In the genomic region with DNA sequence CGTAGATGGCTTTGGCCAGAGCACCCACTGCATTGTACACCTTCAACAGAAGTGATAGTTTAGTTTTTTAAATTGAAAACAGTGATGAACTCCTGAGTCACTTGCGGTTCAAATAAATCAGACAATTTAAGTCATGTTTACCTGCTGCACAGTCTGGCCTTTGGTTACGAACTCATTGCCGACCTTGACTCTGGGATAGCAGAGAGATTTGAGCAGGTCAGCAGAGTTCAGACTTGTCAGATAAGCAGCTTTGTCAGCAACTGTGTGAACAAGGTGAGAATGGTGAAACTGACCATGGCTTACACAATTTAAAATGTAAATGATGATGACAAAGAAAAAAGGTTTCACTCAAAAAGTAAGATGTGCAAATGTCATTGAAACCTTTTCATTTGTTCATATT, we compare ENCODE assay signal across 1 cellular context.
TF ChIP-seq lines count a peak whose summit lies in the region.

No MANE protein-coding gene starts in this region.

TF ChIP-seq in HepG2, 621 proteins besides CTCF, POLR2A, EP300 and RAD21 (continued from another document and continues in another):
- TF ChIP-seq, protein P1, sequence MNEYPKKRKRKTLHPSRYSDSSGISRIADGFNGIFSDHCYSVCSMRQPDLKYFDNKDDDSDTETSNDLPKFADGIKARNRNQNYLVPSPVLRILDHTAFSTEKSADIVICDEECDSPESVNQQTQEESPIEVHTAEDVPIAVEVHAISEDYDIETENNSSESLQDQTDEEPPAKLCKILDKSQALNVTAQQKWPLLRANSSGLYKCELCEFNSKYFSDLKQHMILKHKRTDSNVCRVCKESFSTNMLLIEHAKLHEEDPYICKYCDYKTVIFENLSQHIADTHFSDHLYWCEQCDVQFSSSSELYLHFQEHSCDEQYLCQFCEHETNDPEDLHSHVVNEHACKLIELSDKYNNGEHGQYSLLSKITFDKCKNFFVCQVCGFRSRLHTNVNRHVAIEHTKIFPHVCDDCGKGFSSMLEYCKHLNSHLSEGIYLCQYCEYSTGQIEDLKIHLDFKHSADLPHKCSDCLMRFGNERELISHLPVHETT (CRISPR knock-in tag; conservative IDR thresholded peaks at IDR 0.05): no peak
- TF ChIP-seq ZBTB7B (CRISPR knock-in tag; IDR thresholded peaks at IDR 0.05) (no peak), REL (CRISPR knock-in tag; conservative IDR thresholded peaks at IDR 0.05) (no peak), RXRB (CRISPR knock-in tag; IDR thresholded peaks at IDR 0.05; ENCODE audit: borderline replicate concordance) (peak; percentile 86), ASH2L (IDR thresholded peaks at IDR 0.05; ENCODE audit: insufficient read length, low read depth, low read length) (no peak), SMAD9 (CRISPR knock-in tag; IDR thresholded peaks at IDR 0.05) (no peak), HHEX (CRISPR knock-in tag; IDR thresholded peaks at IDR 0.05) (peak; percentile 55; the same call in 1 of the 2 replicates), PITX1 (CRISPR knock-in tag; IDR thresholded peaks at IDR 0.05) (peak; percentile 46; the same call in 1 of the 2 replicates), LCORL (IDR thresholded peaks at IDR 0.05) (no peak), LCORL (CRISPR knock-in tag; IDR thresholded peaks at IDR 0.05) (0 out of 2 replicates have a peak, but pooled peaks have one; percentile 21), ZNF616 (CRISPR knock-in tag; IDR thresholded peaks at IDR 0.05; ENCODE audit: low read depth) (no peak), ZNF878 (CRISPR knock-in tag; IDR thresholded peaks at IDR 0.05) (no peak), ZNF20 (CRISPR knock-in tag; IDR thresholded peaks at IDR 0.05) (no peak), FOXA3 (CRISPR knock-in tag; IDR thresholded peaks at IDR 0.05) (peak; percentile 50), ZSCAN9 (CRISPR knock-in tag; IDR thresholded peaks at IDR 0.05; ENCODE audit: borderline replicate concordance) (no peak), SP2 (CRISPR knock-in tag; IDR thresholded peaks at IDR 0.05) (no peak), CREM (IDR thresholded peaks at IDR 0.05) (no peak), CREM (CRISPR knock-in tag; IDR thresholded peaks at IDR 0.05) (no peak), ZNF530 (CRISPR knock-in tag; IDR thresholded peaks at IDR 0.05; ENCODE audit: low read depth) (no peak), ZKSCAN5 (CRISPR knock-in tag; IDR thresholded peaks at IDR 0.05) (no peak), DMAP1 (CRISPR knock-in tag; IDR thresholded peaks at IDR 0.05) (no peak), FOXK1 (CRISPR knock-in tag; IDR thresholded peaks at IDR 0.05; ENCODE audit: borderline replicate concordance, low read depth) (peak; percentile 52; the same call in 1 of the 2 replicates), FOSL2 (CRISPR knock-in tag; IDR thresholded peaks at IDR 0.05) (peak; percentile 58), REXO4 (CRISPR knock-in tag; IDR thresholded peaks at IDR 0.05; ENCODE audit: borderline replicate concordance) (no peak), ZNF720 (CRISPR knock-in tag; IDR thresholded peaks at IDR 0.05) (no peak), MED1 (CRISPR knock-in tag; IDR thresholded peaks at IDR 0.05) (peak; percentile 25; the same call in 1 of the 2 replicates), ZNF619 (CRISPR knock-in tag; IDR thresholded peaks at IDR 0.05) (no peak), ATAD3A (CRISPR knock-in tag; IDR thresholded peaks at IDR 0.05) (no peak), NFE2 (CRISPR knock-in tag; IDR thresholded peaks at IDR 0.05) (no peak), ZNF850 (CRISPR knock-in tag; conservative IDR thresholded peaks at IDR 0.05) (no peak), FOXA1 (IDR thresholded peaks at IDR 0.05) (no peak), FOXA1 (CRISPR knock-in tag; IDR thresholded peaks at IDR 0.05) (peak; percentile 74), JDP2 (CRISPR knock-in tag; IDR thresholded peaks at IDR 0.05; ENCODE audit: borderline replicate concordance) (no peak), MAZ (IDR thresholded peaks at IDR 0.05; ENCODE audit: borderline replicate concordance, low read depth, low read length) (no peak), MAZ (CRISPR knock-in tag; IDR thresholded peaks at IDR 0.05; ENCODE audit: low read depth) (no peak), RCOR2 (CRISPR knock-in tag; IDR thresholded peaks at IDR 0.05) (no peak), TBX2 (CRISPR knock-in tag; IDR thresholded peaks at IDR 0.05; ENCODE audit: borderline replicate concordance) (peak; percentile 73), CEBPG (CRISPR knock-in tag; IDR thresholded peaks at IDR 0.05) (peak; percentile 17; the same call in 1 of the 2 replicates), HNF4A (CRISPR knock-in tag; IDR thresholded peaks at IDR 0.05) (peak; percentile 24; the same call in 1 of the 2 replicates), HOXA5 (CRISPR knock-in tag; IDR thresholded peaks at IDR 0.05) (no peak), ZNF792 (CRISPR knock-in tag; IDR thresholded peaks at IDR 0.05) (no peak), TEAD3 (CRISPR knock-in tag; optimal IDR thresholded peaks at IDR 0.05; ENCODE audit: borderline replicate concordance) (peak; percentile 22)
- TF ChIP-seq, protein P2, sequence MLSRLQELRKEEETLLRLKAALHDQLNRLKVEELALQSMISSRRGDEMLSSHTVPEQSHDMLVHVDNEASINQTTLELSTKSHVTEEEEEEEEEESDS (CRISPR knock-in tag; IDR thresholded peaks at IDR 0.05; ENCODE audit: borderline replicate concordance): no peak
- TF ChIP-seq, protein P3, sequence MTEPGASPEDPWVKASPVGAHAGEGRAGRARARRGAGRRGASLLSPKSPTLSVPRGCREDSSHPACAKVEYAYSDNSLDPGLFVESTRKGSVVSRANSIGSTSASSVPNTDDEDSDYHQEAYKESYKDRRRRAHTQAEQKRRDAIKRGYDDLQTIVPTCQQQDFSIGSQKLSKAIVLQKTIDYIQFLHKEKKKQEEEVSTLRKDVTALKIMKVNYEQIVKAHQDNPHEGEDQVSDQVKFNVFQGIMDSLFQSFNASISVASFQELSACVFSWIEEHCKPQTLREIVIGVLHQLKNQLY (CRISPR knock-in tag; IDR thresholded peaks at IDR 0.05): no peak
- TF ChIP-seq, protein P4, sequence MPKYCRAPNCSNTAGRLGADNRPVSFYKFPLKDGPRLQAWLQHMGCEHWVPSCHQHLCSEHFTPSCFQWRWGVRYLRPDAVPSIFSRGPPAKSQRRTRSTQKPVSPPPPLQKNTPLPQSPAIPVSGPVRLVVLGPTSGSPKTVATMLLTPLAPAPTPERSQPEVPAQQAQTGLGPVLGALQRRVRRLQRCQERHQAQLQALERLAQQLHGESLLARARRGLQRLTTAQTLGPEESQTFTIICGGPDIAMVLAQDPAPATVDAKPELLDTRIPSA (CRISPR knock-in tag; IDR thresholded peaks at IDR 0.05; ENCODE audit: borderline replicate concordance): no peak
- TF ChIP-seq, protein P5, sequence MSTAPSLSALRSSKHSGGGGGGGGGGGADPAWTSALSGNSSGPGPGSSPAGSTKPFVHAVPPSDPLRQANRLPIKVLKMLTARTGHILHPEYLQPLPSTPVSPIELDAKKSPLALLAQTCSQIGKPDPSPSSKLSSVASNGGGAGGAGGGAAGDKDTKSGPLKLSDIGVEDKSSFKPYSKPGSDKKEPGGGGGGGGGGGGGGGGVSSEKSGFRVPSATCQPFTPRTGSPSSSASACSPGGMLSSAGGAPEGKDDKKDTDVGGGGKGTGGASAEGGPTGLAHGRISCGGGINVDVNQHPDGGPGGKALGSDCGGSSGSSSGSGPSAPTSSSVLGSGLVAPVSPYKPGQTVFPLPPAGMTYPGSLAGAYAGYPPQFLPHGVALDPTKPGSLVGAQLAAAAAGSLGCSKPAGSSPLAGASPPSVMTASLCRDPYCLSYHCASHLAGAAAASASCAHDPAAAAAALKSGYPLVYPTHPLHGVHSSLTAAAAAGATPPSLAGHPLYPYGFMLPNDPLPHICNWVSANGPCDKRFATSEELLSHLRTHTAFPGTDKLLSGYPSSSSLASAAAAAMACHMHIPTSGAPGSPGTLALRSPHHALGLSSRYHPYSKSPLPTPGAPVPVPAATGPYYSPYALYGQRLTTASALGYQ (CRISPR knock-in tag; IDR thresholded peaks at IDR 0.05): no peak; the same call in 1 of the 2 replicates
- TF ChIP-seq, protein P6, sequence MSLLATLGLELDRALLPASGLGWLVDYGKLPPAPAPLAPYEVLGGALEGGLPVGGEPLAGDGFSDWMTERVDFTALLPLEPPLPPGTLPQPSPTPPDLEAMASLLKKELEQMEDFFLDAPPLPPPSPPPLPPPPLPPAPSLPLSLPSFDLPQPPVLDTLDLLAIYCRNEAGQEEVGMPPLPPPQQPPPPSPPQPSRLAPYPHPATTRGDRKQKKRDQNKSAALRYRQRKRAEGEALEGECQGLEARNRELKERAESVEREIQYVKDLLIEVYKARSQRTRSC (CRISPR knock-in tag; IDR thresholded peaks at IDR 0.05; ENCODE audit: low read depth): no peak
- TF ChIP-seq, protein P7, sequence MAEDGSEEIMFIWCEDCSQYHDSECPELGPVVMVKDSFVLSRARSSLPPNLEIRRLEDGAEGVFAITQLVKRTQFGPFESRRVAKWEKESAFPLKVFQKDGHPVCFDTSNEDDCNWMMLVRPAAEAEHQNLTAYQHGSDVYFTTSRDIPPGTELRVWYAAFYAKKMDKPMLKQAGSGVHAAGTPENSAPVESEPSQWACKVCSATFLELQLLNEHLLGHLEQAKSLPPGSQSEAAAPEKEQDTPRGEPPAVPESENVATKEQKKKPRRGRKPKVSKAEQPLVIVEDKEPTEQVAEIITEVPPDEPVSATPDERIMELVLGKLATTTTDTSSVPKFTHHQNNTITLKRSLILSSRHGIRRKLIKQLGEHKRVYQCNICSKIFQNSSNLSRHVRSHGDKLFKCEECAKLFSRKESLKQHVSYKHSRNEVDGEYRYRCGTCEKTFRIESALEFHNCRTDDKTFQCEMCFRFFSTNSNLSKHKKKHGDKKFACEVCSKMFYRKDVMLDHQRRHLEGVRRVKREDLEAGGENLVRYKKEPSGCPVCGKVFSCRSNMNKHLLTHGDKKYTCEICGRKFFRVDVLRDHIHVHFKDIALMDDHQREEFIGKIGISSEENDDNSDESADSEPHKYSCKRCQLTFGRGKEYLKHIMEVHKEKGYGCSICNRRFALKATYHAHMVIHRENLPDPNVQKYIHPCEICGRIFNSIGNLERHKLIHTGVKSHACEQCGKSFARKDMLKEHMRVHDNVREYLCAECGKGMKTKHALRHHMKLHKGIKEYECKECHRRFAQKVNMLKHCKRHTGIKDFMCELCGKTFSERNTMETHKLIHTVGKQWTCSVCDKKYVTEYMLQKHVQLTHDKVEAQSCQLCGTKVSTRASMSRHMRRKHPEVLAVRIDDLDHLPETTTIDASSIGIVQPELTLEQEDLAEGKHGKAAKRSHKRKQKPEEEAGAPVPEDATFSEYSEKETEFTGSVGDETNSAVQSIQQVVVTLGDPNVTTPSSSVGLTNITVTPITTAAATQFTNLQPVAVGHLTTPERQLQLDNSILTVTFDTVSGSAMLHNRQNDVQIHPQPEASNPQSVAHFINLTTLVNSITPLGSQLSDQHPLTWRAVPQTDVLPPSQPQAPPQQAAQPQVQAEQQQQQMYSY (CRISPR knock-in tag; IDR thresholded peaks at IDR 0.05): no peak
- TF ChIP-seq, protein P8, sequence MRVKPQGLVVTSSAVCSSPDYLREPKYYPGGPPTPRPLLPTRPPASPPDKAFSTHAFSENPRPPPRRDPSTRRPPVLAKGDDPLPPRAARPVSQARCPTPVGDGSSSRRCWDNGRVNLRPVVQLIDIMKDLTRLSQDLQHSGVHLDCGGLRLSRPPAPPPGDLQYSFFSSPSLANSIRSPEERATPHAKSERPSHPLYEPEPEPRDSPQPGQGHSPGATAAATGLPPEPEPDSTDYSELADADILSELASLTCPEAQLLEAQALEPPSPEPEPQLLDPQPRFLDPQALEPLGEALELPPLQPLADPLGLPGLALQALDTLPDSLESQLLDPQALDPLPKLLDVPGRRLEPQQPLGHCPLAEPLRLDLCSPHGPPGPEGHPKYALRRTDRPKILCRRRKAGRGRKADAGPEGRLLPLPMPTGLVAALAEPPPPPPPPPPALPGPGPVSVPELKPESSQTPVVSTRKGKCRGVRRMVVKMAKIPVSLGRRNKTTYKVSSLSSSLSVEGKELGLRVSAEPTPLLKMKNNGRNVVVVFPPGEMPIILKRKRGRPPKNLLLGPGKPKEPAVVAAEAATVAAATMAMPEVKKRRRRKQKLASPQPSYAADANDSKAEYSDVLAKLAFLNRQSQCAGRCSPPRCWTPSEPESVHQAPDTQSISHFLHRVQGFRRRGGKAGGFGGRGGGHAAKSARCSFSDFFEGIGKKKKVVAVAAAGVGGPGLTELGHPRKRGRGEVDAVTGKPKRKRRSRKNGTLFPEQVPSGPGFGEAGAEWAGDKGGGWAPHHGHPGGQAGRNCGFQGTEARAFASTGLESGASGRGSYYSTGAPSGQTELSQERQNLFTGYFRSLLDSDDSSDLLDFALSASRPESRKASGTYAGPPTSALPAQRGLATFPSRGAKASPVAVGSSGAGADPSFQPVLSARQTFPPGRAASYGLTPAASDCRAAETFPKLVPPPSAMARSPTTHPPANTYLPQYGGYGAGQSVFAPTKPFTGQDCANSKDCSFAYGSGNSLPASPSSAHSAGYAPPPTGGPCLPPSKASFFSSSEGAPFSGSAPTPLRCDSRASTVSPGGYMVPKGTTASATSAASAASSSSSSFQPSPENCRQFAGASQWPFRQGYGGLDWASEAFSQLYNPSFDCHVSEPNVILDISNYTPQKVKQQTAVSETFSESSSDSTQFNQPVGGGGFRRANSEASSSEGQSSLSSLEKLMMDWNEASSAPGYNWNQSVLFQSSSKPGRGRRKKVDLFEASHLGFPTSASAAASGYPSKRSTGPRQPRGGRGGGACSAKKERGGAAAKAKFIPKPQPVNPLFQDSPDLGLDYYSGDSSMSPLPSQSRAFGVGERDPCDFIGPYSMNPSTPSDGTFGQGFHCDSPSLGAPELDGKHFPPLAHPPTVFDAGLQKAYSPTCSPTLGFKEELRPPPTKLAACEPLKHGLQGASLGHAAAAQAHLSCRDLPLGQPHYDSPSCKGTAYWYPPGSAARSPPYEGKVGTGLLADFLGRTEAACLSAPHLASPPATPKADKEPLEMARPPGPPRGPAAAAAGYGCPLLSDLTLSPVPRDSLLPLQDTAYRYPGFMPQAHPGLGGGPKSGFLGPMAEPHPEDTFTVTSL (CRISPR knock-in tag; IDR thresholded peaks at IDR 0.05; ENCODE audit: borderline replicate concordance): peak; percentile 60; the same call in 1 of the 2 replicates
- TF ChIP-seq, protein P9, sequence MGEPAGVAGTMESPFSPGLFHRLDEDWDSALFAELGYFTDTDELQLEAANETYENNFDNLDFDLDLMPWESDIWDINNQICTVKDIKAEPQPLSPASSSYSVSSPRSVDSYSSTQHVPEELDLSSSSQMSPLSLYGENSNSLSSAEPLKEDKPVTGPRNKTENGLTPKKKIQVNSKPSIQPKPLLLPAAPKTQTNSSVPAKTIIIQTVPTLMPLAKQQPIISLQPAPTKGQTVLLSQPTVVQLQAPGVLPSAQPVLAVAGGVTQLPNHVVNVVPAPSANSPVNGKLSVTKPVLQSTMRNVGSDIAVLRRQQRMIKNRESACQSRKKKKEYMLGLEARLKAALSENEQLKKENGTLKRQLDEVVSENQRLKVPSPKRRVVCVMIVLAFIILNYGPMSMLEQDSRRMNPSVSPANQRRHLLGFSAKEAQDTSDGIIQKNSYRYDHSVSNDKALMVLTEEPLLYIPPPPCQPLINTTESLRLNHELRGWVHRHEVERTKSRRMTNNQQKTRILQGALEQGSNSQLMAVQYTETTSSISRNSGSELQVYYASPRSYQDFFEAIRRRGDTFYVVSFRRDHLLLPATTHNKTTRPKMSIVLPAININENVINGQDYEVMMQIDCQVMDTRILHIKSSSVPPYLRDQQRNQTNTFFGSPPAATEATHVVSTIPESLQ (CRISPR knock-in tag; conservative IDR thresholded peaks at IDR 0.05): no peak
